ENCODE assay signal across 27 cellular contexts in the genomic region with DNA sequence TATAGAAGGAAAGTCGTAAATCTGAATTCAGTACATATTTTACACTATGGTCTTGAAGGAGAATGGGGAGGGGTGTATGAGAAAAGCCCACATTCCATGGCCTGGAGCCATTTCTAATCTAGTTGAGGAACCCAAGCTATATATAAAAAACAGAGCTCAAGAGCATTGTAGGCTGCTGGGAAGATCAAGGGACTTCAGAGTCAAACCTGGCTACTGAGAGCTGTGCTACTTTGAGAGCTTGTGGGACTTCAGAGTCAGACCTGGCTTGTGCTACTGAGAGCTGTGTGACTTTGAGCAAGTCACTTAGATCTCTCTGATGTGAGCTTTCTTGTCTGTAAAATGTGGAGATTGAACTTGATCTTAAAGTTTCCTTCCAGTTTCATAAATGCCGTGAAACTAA.
"Had no signal": no experiment of that assay in that cellular context is flagged by ENCODE, and none has a peak within 500 bp of the region (broad histone marks: within the 10 kb centered on the region; RNA-seq: fewer than 3 reads in every experiment).

No MANE protein-coding gene starts in this region.

- DNase-seq: hypothalamus; immature natural killer cell; kidney; left colon; left lung; lower lobe of right lung; mammary epithelial cell; mesenchymal stem cell; naive B cell; ovary; right lobe of liver; stimulated activated CD4-positive, alpha-beta T cell treated with anti-CD3 and anti-CD28 coated beads, Interleukin-12 subunit alpha, Interleukin-12 subunit beta, amount 100 ng/mL, for 4 hours; stimulated activated CD4-positive, alpha-beta T cell treated with anti-CD3 and anti-CD28 coated beads, Interleukin-15, amount 100 ng/mL, for 24 hours; stimulated activated CD4-positive, alpha-beta T cell treated with anti-CD3 and anti-CD28 coated beads, Interleukin-2, amount 100 ng/mL, for 24 hours; stimulated activated CD4-positive, alpha-beta T cell treated with anti-CD3 and anti-CD28 coated beads, Interleukin-4, amount 100 ng/mL, for 1 hour; stimulated activated naive B cell treated with anti-CD40 and anti-IgM and Interleukin-4, amounts not matched to agents 10 μg/mL and 1 μg/mL and 100 μg/mL, for 72 hours; stimulated activated naive CD8-positive, alpha-beta T cell treated with anti-CD3 and anti-CD28 coated beads, Interleukin-15, Interleukin-2, amounts not matched to agents 100 U/mL and 50 U/mL, for 24 hours; stomach; testis; thyroid gland; transverse colon; upper lobe of left lung had no signal

- ATAC-seq: left colon; left lung; lower lobe of right lung; natural killer cell treated with Interleukin-12 subunit alpha and Interleukin-12 subunit beta and Interleukin-15 and Interleukin-18, amount 100 ng/mL, for 72 hours; right lobe of liver; stimulated activated naive B cell treated with anti-CD40 and anti-IgM and Interleukin-4, amounts not matched to agents 10 μg/mL and 1 μg/mL and 100 μg/mL, for 72 hours; stimulated activated naive CD8-positive, alpha-beta T cell treated with anti-CD3 and anti-CD28 coated beads, Interleukin-15, Interleukin-2, amounts not matched to agents 100 U/mL and 50 U/mL, for 24 hours had no signal

- H3K4me3 ChIP-seq: left lung, lower lobe of right lung, ovary, right atrium auricular region, right lobe of liver, skin epidermis, stomach, testis, thyroid gland, transverse colon, upper lobe of left lung, vagina had no signal

- H3K9me3 Mint-ChIP-seq: immature natural killer cell; naive B cell; natural killer cell treated with Interleukin-12 subunit alpha and Interleukin-12 subunit beta and Interleukin-15 and Interleukin-18, amount 100 ng/mL, for 72 hours; stimulated activated naive B cell treated with anti-CD40 and anti-IgM and Interleukin-4, amounts not matched to agents 10 μg/mL and 1 μg/mL and 100 μg/mL, for 72 hours had no signal

- H3K27ac Mint-ChIP-seq: naive B cell; natural killer cell treated with Interleukin-12 subunit alpha and Interleukin-12 subunit beta and Interleukin-15 and Interleukin-18, amount 100 ng/mL, for 72 hours; progenitor cell of endocrine pancreas; stimulated activated naive B cell treated with anti-CD40 and anti-IgM and Interleukin-4, amounts not matched to agents 10 μg/mL and 1 μg/mL and 100 μg/mL, for 72 hours had no signal

- H3K27ac ChIP-seq: left lung, lower lobe of right lung, ovary, right atrium auricular region, right lobe of liver, skin epidermis, stomach, testis, thyroid gland, transverse colon, upper lobe of left lung, vagina had no signal

- H3K36me3 ChIP-seq: lower lobe of right lung, ovary, right atrium auricular region, right lobe of liver, stomach, thyroid gland, transverse colon, upper lobe of left lung, vagina had no signal

- H3K4me1 Mint-ChIP-seq: immature natural killer cell; naive B cell; stimulated activated naive B cell treated with anti-CD40 and anti-IgM and Interleukin-4, amounts not matched to agents 10 μg/mL and 1 μg/mL and 100 μg/mL, for 72 hours had no signal

- H3K9me3 ChIP-seq: left lung, lower lobe of right lung, ovary, right atrium auricular region, right lobe of liver, stomach, testis, thyroid gland, transverse colon, upper lobe of left lung, vagina had no signal

- H3K4me3 Mint-ChIP-seq: immature natural killer cell; naive B cell; natural killer cell treated with Interleukin-12 subunit alpha and Interleukin-12 subunit beta and Interleukin-15 and Interleukin-18, amount 100 ng/mL, for 72 hours; stimulated activated naive B cell treated with anti-CD40 and anti-IgM and Interleukin-4, amounts not matched to agents 10 μg/mL and 1 μg/mL and 100 μg/mL, for 72 hours had no signal

- H3K36me3 Mint-ChIP-seq: naive B cell; natural killer cell treated with Interleukin-12 subunit alpha and Interleukin-12 subunit beta and Interleukin-15 and Interleukin-18, amount 100 ng/mL, for 72 hours had no signal

- H3K27me3 Mint-ChIP-seq: naive B cell; natural killer cell treated with Interleukin-12 subunit alpha and Interleukin-12 subunit beta and Interleukin-15 and Interleukin-18, amount 100 ng/mL, for 72 hours; progenitor cell of endocrine pancreas had no signal
